In genomic region chr20:3229158-3229557, GRCh38 we compare ENCODE assay signal across 29 cellular contexts.
"Had no signal": no experiment of that assay in that cellular context is flagged by ENCODE, and none has a peak within 500 bp of the region (broad histone marks: within the 10 kb centered on the region; RNA-seq: fewer than 3 reads in every experiment).

No MANE protein-coding gene starts in this region.

- H3K27ac ChIP-seq: brain microvascular endothelial cell, coronary artery, dorsolateral prefrontal cortex, WERI-Rb-1 had no signal

- FAIRE-seq: astrocyte, bronchial epithelial cell, frontal cortex had no signal

- H3K36me3 ChIP-seq: brain microvascular endothelial cell, WERI-Rb-1 had no signal

- DNase-seq: activated B cell treated with CpG ODN at 0.5 μM for 24 hours; activated CD4-positive, alpha-beta T cell treated with anti-CD3 and anti-CD28 coated beads for 48 hours; activated CD4-positive, alpha-beta T cell treated with anti-CD3 and anti-CD28 coated beads, Interleukin-2, amount 50 U/mL, for 1 hour; activated CD4-positive, alpha-beta T cell treated with anti-CD3 and anti-CD28 coated beads, Interleukin-2, amount 50 U/mL, for 48 hours; activated CD8-positive, alpha-beta memory T cell treated with anti-CD3 and anti-CD28 coated beads for 24 hours; activated CD8-positive, alpha-beta T cell treated with anti-CD3 and anti-CD28 coated beads for 36 hours; activated effector memory CD4-positive, alpha-beta T cell treated with Interleukin-2 at 50 U/mL for 16 hours; activated gamma-delta T cell treated with Interleukin-2 at 50 U/mL for 16 hours; activated naive CD4-positive, alpha-beta T cell treated with anti-CD3 and anti-CD28 coated beads, Interleukin-2, amount 50 U/mL, for 16 hours; activated naive CD4-positive, alpha-beta T cell treated with Interleukin-2 at 50 U/mL for 16 hours; activated T-cell treated with anti-CD3 and anti-CD28 coated beads, Interleukin-2, amount 50 U/mL, for 4 hours; amniotic stem cell; anterior cingulate cortex; brain microvascular endothelial cell; dorsolateral prefrontal cortex; effector memory CD4-positive, alpha-beta T cell; endodermal cell; foreskin fibroblast; T-helper 1 cell; T-helper 17 cell; T1000; WERI-Rb-1 had no signal

- H3K4me3 ChIP-seq: coronary artery, dorsolateral prefrontal cortex had no signal

- ATAC-seq: activated CD4-positive, CD25-positive, alpha-beta regulatory T cell treated with anti-CD3 and anti-CD28 coated beads, Interleukin-2, amount 50 U/mL, for 24 hours; activated CD8-positive, alpha-beta T cell treated with anti-CD3 and anti-CD28 coated beads for 36 hours; activated T-cell treated with anti-CD3 and anti-CD28 coated beads, Interleukin-2, amount 50 U/mL, for 4 hours; activated T-helper 17 cell treated with anti-CD3 and anti-CD28 coated beads, Interleukin-2, amount 50 U/mL, for 72 hours; esophagus mucosa; T-helper 17 cell had no signal

- H3K27me3 ChIP-seq: brain microvascular endothelial cell, dorsolateral prefrontal cortex had no signal
